22 cellular contexts compared by ENCODE assay signal in the genomic region with DNA sequence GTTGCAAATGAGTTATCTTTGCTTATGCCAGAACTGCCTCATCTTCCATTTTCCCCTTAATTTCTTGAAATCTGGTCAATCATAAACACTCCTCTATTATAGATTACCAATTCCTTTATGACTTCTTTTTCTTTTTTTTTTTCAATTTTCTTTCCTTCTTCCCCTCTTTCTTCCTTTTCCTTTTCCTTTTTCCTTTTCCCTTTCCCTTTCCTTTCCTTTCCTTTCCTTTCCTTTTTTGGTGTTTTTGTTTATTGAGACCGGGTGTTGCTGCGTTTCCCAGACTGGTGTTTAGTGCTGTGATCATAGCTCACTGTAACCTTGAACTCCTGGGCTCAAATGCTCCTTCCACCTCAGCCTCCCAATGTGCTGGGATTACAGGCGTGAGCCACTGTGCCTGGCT.
A peak's percentile ranks its signal among the peaks of the same experiment; 100 is the strongest.
DNase-seq lines count a peak whose midpoint lies in the region; ATAC-seq and TF ChIP-seq lines count a peak whose summit lies in the region.
"Had no signal": no experiment of that assay in that cellular context is flagged by ENCODE, and none has a peak within 500 bp of the region (broad histone marks: within the 10 kb centered on the region; RNA-seq: fewer than 3 reads in every experiment).

No MANE protein-coding gene starts in this region.

- H3F3A ChIP-seq in GM23338 (replicated peaks; ENCODE audit: low read depth) = no peaks in the 10 kb centered on the region

- no peak overlapping the region for H3K4me2 ChIP-seq in GM23338
- H3K4me2 ChIP-seq: A549; BLaER1 treated with 17β-estradiol and CSF1 and Interleukin-3, amounts not matched to agents 10 nM and 100 nM had no signal

- DNase-seq in GM23338 (ENCODE audit: low spot score) (no peak), WTC11 (ENCODE audit: low spot score) (no peak), endothelial cell (ENCODE audit: low spot score) (no peak), neural crest cell (ENCODE audit: low read depth, low spot score) (no peak), epidermal melanocyte (ENCODE audit: insufficient read length, low spot score) (no peak)
- DNase-seq in activated CD4-positive, alpha-beta T cell treated with anti-CD3 and anti-CD28 coated beads for 36 hours = no peak
- DNase-seq: AML-193; CD4-positive, alpha-beta T cell; CD8-positive, alpha-beta T cell; COR-L47; DMS 273 treated with DMSO at 0.1 percent for 48 hours; DMS153; DMS53; DMS79; DND-41; GF-D8 had no signal

- H3K4me3 ChIP-seq in GM23338 = no peak overlapping the region
- H3K4me3 ChIP-seq: A549; BLaER1 treated with 17β-estradiol and CSF1 and Interleukin-3, amounts not matched to agents 10 nM and 100 nM had no signal

- no peaks in the 10 kb centered on the region for H3K79me2 ChIP-seq in GM23338 (replicated peaks; ENCODE audit: insufficient read depth)

- 0 out of 2 replicates have a peak overlapping the region, but pooled peaks have one; percentile 5 for H3K27ac Mint-ChIP-seq in GM23338
- H3K27ac Mint-ChIP-seq in WTC11 = 0 out of 2 replicates have a peak overlapping the region, but pooled peaks have one; percentile 23
- H3K27ac Mint-ChIP-seq in endothelial cell (ENCODE audit: unreplicated experiment) = peak overlapping the region; percentile 91
- peak overlapping the region; percentile 73 for H3K27ac Mint-ChIP-seq in neural crest cell (ENCODE audit: unreplicated experiment)
- H3K27ac Mint-ChIP-seq in activated CD4-positive, alpha-beta T cell treated with anti-CD3 and anti-CD28 coated beads for 36 hours = no peak overlapping the region
- H3K27ac Mint-ChIP-seq: B cell; CD4-positive, alpha-beta T cell; CD8-positive, alpha-beta T cell had no signal

- H3K27me3 Mint-ChIP-seq in GM23338 (ENCODE audit: insufficient read depth, low read depth, poor library complexity) (no peaks in the 10 kb centered on the region), WTC11 (ENCODE audit: low read depth) (no peaks in the 10 kb centered on the region), endothelial cell (ENCODE audit: unreplicated experiment) (peaks cover 2% of the 10 kb centered on the region), neural crest cell (ENCODE audit: low read depth) (no peaks in the 10 kb centered on the region)
- no peaks in the 10 kb centered on the region for H3K27me3 Mint-ChIP-seq in activated CD4-positive, alpha-beta T cell treated with anti-CD3 and anti-CD28 coated beads for 36 hours
- H3K27me3 Mint-ChIP-seq: B cell; CD4-positive, alpha-beta T cell had no signal

- POLR2A ChIA-PET in WTC11 (lab: Charles Lee) = no interaction called here
- POLR2A ChIA-PET in activated CD4-positive, alpha-beta T cell treated with anti-CD3 and anti-CD28 coated beads for 36 hours (lab: Charles Lee) = no interaction called here

- H3K4me1 ChIP-seq in GM23338 (ENCODE audit: insufficient read depth) = no peaks in the 10 kb centered on the region
- H3K4me1 ChIP-seq: A549; BLaER1 treated with 17β-estradiol and CSF1 and Interleukin-3, amounts not matched to agents 10 nM and 100 nM had no signal

- H3K4me3 Mint-ChIP-seq in GM23338 (no peak overlapping the region), WTC11 (no peak overlapping the region), endothelial cell (ENCODE audit: unreplicated experiment) (no peak overlapping the region), neural crest cell (no peak overlapping the region)
- no peak overlapping the region for H3K4me3 Mint-ChIP-seq in activated CD4-positive, alpha-beta T cell treated with anti-CD3 and anti-CD28 coated beads for 36 hours
- H3K4me3 Mint-ChIP-seq: B cell; CD4-positive, alpha-beta T cell; CD8-positive, alpha-beta T cell had no signal

- intact Hi-C loops in activated CD4-positive, alpha-beta T cell treated with anti-CD3 and anti-CD28 coated beads for 36 hours (cut with DNase I, micrococcal nuclease) = no loop called here

- TF ChIP-seq CTCF in GM23338 (conservative IDR thresholded peaks at IDR 0.05; ENCODE audit: low read depth in 2 of 2) = no peak
- TF ChIP-seq CTCF in WTC11 (IDR thresholded peaks at IDR 0.05) = no peak
- TF ChIP-seq CTCF in endothelial cell (IDR thresholded peaks at IDR 0.05; ENCODE audit: unreplicated experiment) = no peak
- TF ChIP-seq CTCF in neural crest cell (conservative IDR thresholded peaks at IDR 0.05) = no peak

- no peaks in the 10 kb centered on the region for H3K27me3 ChIP-seq in GM23338 (ENCODE audit: insufficient read depth)
- H3K27me3 ChIP-seq: BLaER1 treated with 17β-estradiol and CSF1 and Interleukin-3, amounts not matched to agents 10 nM and 100 nM had no signal

- H3K9me3 Mint-ChIP-seq in GM23338 = no peaks in the 10 kb centered on the region
- H3K9me3 Mint-ChIP-seq in WTC11 = peaks cover 5% of the 10 kb centered on the region
- H3K9me3 Mint-ChIP-seq in endothelial cell (ENCODE audit: unreplicated experiment) = no peaks in the 10 kb centered on the region
- peaks cover 6% of the 10 kb centered on the region for H3K9me3 Mint-ChIP-seq in neural crest cell
- no peaks in the 10 kb centered on the region for H3K9me3 Mint-ChIP-seq in activated CD4-positive, alpha-beta T cell treated with anti-CD3 and anti-CD28 coated beads for 36 hours (ENCODE audit: low read depth)

- H2AFZ ChIP-seq in GM23338 = no peak overlapping the region; the same call in 1 of the 2 replicates

- H3K4me1 Mint-ChIP-seq in GM23338 (no peaks in the 10 kb centered on the region; the same call in 2 of the 3 replicates), WTC11 (no peaks in the 10 kb centered on the region), endothelial cell (ENCODE audit: unreplicated experiment) (peaks cover 7% of the 10 kb centered on the region), neural crest cell (peaks cover 9% of the 10 kb centered on the region)
- H3K4me1 Mint-ChIP-seq in activated CD4-positive, alpha-beta T cell treated with anti-CD3 and anti-CD28 coated beads for 36 hours = no peaks in the 10 kb centered on the region
- H3K4me1 Mint-ChIP-seq: B cell had no signal

- no peaks in the 10 kb centered on the region for H3K9me2 ChIP-seq in GM23338 (ENCODE audit: insufficient read depth)

- no peaks in the 10 kb centered on the region for H4K20me1 ChIP-seq in GM23338 (replicated peaks; ENCODE audit: insufficient read depth)
- H4K20me1 ChIP-seq: BLaER1 treated with 17β-estradiol and CSF1 and Interleukin-3, amounts not matched to agents 10 nM and 100 nM had no signal

- CTCF ChIA-PET in WTC11 (lab: Charles Lee) = no interaction called here
- CTCF ChIA-PET in activated CD4-positive, alpha-beta T cell treated with anti-CD3 and anti-CD28 coated beads for 36 hours (lab: Charles Lee) = no interaction called here

- H3K27ac ChIP-seq in GM23338 (ENCODE audit: low read depth) = no peak overlapping the region
- H3K27ac ChIP-seq: 22Rv1; A549; BLaER1 treated with 17β-estradiol and CSF1 and Interleukin-3, amounts not matched to agents 10 nM and 100 nM; C4-2B had no signal

- ATAC-seq in GM23338 (no peak), WTC11 (no peak), GM18867 (IDR thresholded peaks at IDR 0.05; ENCODE audit: unreplicated experiment) (no peak)
- ATAC-seq in activated CD4-positive, alpha-beta T cell treated with anti-CD3 and anti-CD28 coated beads for 36 hours = no peak
- ATAC-seq: A549; CD8-positive, alpha-beta T cell had no signal

- no peaks in the 10 kb centered on the region for H3K36me3 Mint-ChIP-seq in GM23338 (ENCODE audit: low read depth)
- no peaks in the 10 kb centered on the region for H3K36me3 Mint-ChIP-seq in WTC11
- no peaks in the 10 kb centered on the region for H3K36me3 Mint-ChIP-seq in endothelial cell (ENCODE audit: low read depth, unreplicated experiment)
- no peaks in the 10 kb centered on the region for H3K36me3 Mint-ChIP-seq in neural crest cell (ENCODE audit: low read depth)
- no peaks in the 10 kb centered on the region for H3K36me3 Mint-ChIP-seq in activated CD4-positive, alpha-beta T cell treated with anti-CD3 and anti-CD28 coated beads for 36 hours (ENCODE audit: low read depth)
- H3K36me3 Mint-ChIP-seq: CD8-positive, alpha-beta T cell had no signal

- H3K36me3 ChIP-seq in GM23338 (ENCODE audit: insufficient read depth) = no peaks in the 10 kb centered on the region
- H3K36me3 ChIP-seq: BLaER1 treated with 17β-estradiol and CSF1 and Interleukin-3, amounts not matched to agents 10 nM and 100 nM had no signal

TF ChIP-seq in GM23338, 12 proteins besides CTCF, POLR2A, EP300 and RAD21 (continues in another document):
- no peak for TF ChIP-seq POLR2AphosphoS5 (IDR thresholded peaks at IDR 0.05; ENCODE audit: low read depth)

TF ChIP-seq in WTC11, 78 proteins besides CTCF, POLR2A, EP300 and RAD21 (continues in another document):
- TF ChIP-seq ZNF532 (CRISPR knock-in tag; IDR thresholded peaks at IDR 0.05; ENCODE audit: borderline replicate concordance) = no peak
